ENCODE assay signal across 15 cellular contexts in genomic region chr10:14812271-14812670, GRCh38. TPM values are rescaled to one million over a fixed set of nuclear protein-coding genes. Genes with fewer than 3 reads are reported as not detected.
A peak's percentile ranks its signal among the peaks of the same experiment; 100 is the strongest.
DNase-seq lines count a peak whose midpoint lies in the region; ATAC-seq and TF ChIP-seq lines count a peak whose summit lies in the region.
"Had no signal": no experiment of that assay in that cellular context is flagged by ENCODE, and none has a peak within 500 bp of the region (broad histone marks: within the 10 kb centered on the region; RNA-seq: fewer than 3 reads in every experiment).

No MANE protein-coding gene starts in this region.

- no peak overlapping the region for H2AFZ ChIP-seq in hepatocyte

- TF ChIP-seq CTCF in hepatocyte (IDR thresholded peaks at IDR 0.05; ENCODE audit: poor library complexity) = no peak

- H3K27me3 Mint-ChIP-seq in stimulated activated naive CD8-positive, alpha-beta T cell treated with anti-CD3 and anti-CD28 coated beads, Interleukin-15, Interleukin-2, amounts not matched to agents 100 ng/mL and 50 ng/mL, for 24 hours = no peaks in the 10 kb centered on the region
- no peaks in the 10 kb centered on the region for H3K27me3 Mint-ChIP-seq in effector memory CD8-positive, alpha-beta T cell

- H3K36me3 Mint-ChIP-seq in stimulated activated naive CD8-positive, alpha-beta T cell treated with anti-CD3 and anti-CD28 coated beads, Interleukin-15, Interleukin-2, amounts not matched to agents 100 ng/mL and 50 ng/mL, for 24 hours (ENCODE audit: low read depth) = no peaks in the 10 kb centered on the region
- peaks cover 4% of the 10 kb centered on the region for H3K36me3 Mint-ChIP-seq in effector memory CD8-positive, alpha-beta T cell (ENCODE audit: insufficient read depth)

- no peak overlapping the region for H3K4me3 ChIP-seq in hepatocyte
- H3K4me3 ChIP-seq: heart right ventricle, psoas muscle, tibial nerve had no signal

- no peaks in the 10 kb centered on the region for H3K9me2 ChIP-seq in hepatocyte (replicated peaks; ENCODE audit: insufficient read depth)

- H3K27ac ChIP-seq in hepatocyte = no peak overlapping the region
- H3K27ac ChIP-seq: heart right ventricle, psoas muscle, tibial nerve had no signal

- no peak overlapping the region for H3K4me2 ChIP-seq in hepatocyte

- no peak overlapping the region for H3K27ac Mint-ChIP-seq in stimulated activated naive CD8-positive, alpha-beta T cell treated with anti-CD3 and anti-CD28 coated beads, Interleukin-15, Interleukin-2, amounts not matched to agents 100 ng/mL and 50 ng/mL, for 24 hours
- H3K27ac Mint-ChIP-seq in effector memory CD8-positive, alpha-beta T cell = no peak overlapping the region

- peak overlapping the region; percentile 61 for H3K4me3 Mint-ChIP-seq in stimulated activated naive CD8-positive, alpha-beta T cell treated with anti-CD3 and anti-CD28 coated beads, Interleukin-15, Interleukin-2, amounts not matched to agents 100 ng/mL and 50 ng/mL, for 24 hours
- H3K4me3 Mint-ChIP-seq in effector memory CD8-positive, alpha-beta T cell = peak overlapping the region in 1 of 2 donors; percentile 54

- peaks cover 27% of the 10 kb centered on the region for H3K4me1 Mint-ChIP-seq in stimulated activated naive CD8-positive, alpha-beta T cell treated with anti-CD3 and anti-CD28 coated beads, Interleukin-15, Interleukin-2, amounts not matched to agents 100 ng/mL and 50 ng/mL, for 24 hours (ENCODE audit: low read depth)
- H3K4me1 Mint-ChIP-seq in effector memory CD8-positive, alpha-beta T cell (ENCODE audit: low read depth in 2 of 2) = peaks cover 4 to 10% of the 10 kb centered on the region in 2 donors

- no peak for DNase-seq in stimulated activated naive CD8-positive, alpha-beta T cell treated with anti-CD3 and anti-CD28 coated beads, Interleukin-15, Interleukin-2, amounts not matched to agents 100 U/mL and 50 U/mL, for 24 hours
- peak; percentile 37 for DNase-seq in NAMALWA (ENCODE audit: low spot score)
- no peak for DNase-seq in effector memory CD8-positive, alpha-beta T cell
- no peak for DNase-seq in hepatocyte (ENCODE audit: low spot score)
- DNase-seq in NCI-H2171 (lab: John Stamatoyannopoulos, UW) = no peak
- DNase-seq in NCI-H69 (lab: John Stamatoyannopoulos, UW) = no peak
- DNase-seq: AML-193, heart right ventricle, NCI-H1417, NCI-H526, psoas muscle had no signal

- no peaks in the 10 kb centered on the region for H3K9me3 Mint-ChIP-seq in stimulated activated naive CD8-positive, alpha-beta T cell treated with anti-CD3 and anti-CD28 coated beads, Interleukin-15, Interleukin-2, amounts not matched to agents 100 ng/mL and 50 ng/mL, for 24 hours
- H3K9me3 Mint-ChIP-seq in effector memory CD8-positive, alpha-beta T cell = no peaks in the 10 kb centered on the region

- no peaks in the 10 kb centered on the region for H4K20me1 ChIP-seq in hepatocyte (ENCODE audit: insufficient read depth, poor library complexity, severe bottlenecking)

- no peak for ATAC-seq in stimulated activated naive CD8-positive, alpha-beta T cell treated with anti-CD3 and anti-CD28 coated beads, Interleukin-15, Interleukin-2, amounts not matched to agents 100 U/mL and 50 U/mL, for 24 hours
- peak; percentile 33 for ATAC-seq in effector memory CD8-positive, alpha-beta T cell (replicated peaks)
- ATAC-seq in HG02610 (IDR thresholded peaks at IDR 0.05; ENCODE audit: unreplicated experiment) = no peak
- ATAC-seq: heart right ventricle, psoas muscle had no signal

- no peaks in the 10 kb centered on the region for H3K9me3 ChIP-seq in hepatocyte (ENCODE audit: low read depth)
- H3K9me3 ChIP-seq: heart right ventricle, psoas muscle, tibial nerve had no signal

- no peaks in the 10 kb centered on the region for H3K36me3 ChIP-seq in hepatocyte (replicated peaks; ENCODE audit: insufficient read depth, low read depth)
- H3K36me3 ChIP-seq: heart right ventricle, tibial nerve had no signal

- 93% methylated on average over 3 of the region's 3 CpGs for WGBS in hepatocyte (ENCODE audit: low lambda C conversion rate, missing lambda C conversion rate)

- H3K27me3 ChIP-seq in hepatocyte = no peaks in the 10 kb centered on the region
- H3K27me3 ChIP-seq: heart right ventricle, tibial nerve had no signal

- no peaks in the 10 kb centered on the region for H3K4me1 ChIP-seq in hepatocyte (ENCODE audit: insufficient read depth)
- H3K4me1 ChIP-seq: psoas muscle, tibial nerve had no signal

- H3K79me2 ChIP-seq in hepatocyte = no peaks in the 10 kb centered on the region

RNA-seq across cellular contexts. Expression of gene CDNF, which starts 25.6 kb away (rescaled TPM):
- 3.1 and 7.6 TPM in 2 replicates for total RNA-seq in hepatocyte
- polyA plus RNA-seq in hepatocyte = 2.3 and 2.4 TPM in 2 replicates
- total RNA-seq: Daoy had no signal

RNA-seq across cellular contexts. Expression of gene HSPA14, which starts 25.8 kb away (rescaled TPM):
- total RNA-seq in hepatocyte = 12.8 and 20.2 TPM in 2 replicates
- polyA plus RNA-seq in hepatocyte = 9.9 and 13.8 TPM in 2 replicates

RNA-seq across cellular contexts. Expression of gene MSANTD7, which starts 25.8 kb away (rescaled TPM):
- 13.3 and 14.0 TPM in 2 replicates for total RNA-seq in hepatocyte
- polyA plus RNA-seq in hepatocyte = 9.2 and 11.6 TPM in 2 replicates

RNA-seq across cellular contexts. Expression of gene FAM107B, which starts 37.6 kb away (rescaled TPM):
- 84.8 and 85.5 TPM in 2 replicates for total RNA-seq in hepatocyte
- 73.3 and 85.9 TPM in 2 replicates for polyA plus RNA-seq in hepatocyte
